In the genomic region with DNA sequence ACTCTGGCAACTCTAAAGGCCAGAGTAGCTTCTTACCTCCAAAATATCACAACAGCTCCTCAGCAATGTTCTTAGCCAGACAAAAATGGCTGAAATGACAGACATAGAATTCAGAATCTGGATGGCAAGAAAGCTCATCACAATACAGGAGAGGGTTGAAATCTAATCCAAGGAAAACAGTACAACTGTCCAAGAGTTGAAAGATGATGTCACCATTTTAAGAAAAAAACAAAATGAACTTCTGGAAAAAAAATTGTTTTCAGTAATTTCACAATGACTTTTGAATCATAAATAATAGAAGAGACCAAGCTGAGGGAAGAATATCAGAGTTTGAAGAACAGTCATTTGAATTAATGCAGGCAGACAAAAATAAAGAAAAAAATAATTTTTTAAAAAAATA, we compare ENCODE assay signal across 1 cellular context.
TF ChIP-seq lines count a peak whose summit lies in the region.

No MANE protein-coding gene starts in this region.

TF ChIP-seq in HEK293, 187 proteins besides CTCF, POLR2A, EP300 and RAD21:
- TF ChIP-seq, protein P1, sequence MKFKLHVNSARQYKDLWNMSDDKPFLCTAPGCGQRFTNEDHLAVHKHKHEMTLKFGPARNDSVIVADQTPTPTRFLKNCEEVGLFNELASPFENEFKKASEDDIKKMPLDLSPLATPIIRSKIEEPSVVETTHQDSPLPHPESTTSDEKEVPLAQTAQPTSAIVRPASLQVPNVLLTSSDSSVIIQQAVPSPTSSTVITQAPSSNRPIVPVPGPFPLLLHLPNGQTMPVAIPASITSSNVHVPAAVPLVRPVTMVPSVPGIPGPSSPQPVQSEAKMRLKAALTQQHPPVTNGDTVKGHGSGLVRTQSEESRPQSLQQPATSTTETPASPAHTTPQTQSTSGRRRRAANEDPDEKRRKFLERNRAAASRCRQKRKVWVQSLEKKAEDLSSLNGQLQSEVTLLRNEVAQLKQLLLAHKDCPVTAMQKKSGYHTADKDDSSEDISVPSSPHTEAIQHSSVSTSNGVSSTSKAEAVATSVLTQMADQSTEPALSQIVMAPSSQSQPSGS (tag by site-specific recombination; IDR thresholded peaks at IDR 0.05; ENCODE audit: low read depth) = peak; percentile 61; the same call in 1 of the 2 replicates
- no peak for TF ChIP-seq ZNF248 (tag by site-specific recombination; IDR thresholded peaks at IDR 0.05)
TF ChIP-seq in HEK293: peak in this region for 1.
